Comparison of ENCODE assay signal across 22 cellular contexts in the genomic region with DNA sequence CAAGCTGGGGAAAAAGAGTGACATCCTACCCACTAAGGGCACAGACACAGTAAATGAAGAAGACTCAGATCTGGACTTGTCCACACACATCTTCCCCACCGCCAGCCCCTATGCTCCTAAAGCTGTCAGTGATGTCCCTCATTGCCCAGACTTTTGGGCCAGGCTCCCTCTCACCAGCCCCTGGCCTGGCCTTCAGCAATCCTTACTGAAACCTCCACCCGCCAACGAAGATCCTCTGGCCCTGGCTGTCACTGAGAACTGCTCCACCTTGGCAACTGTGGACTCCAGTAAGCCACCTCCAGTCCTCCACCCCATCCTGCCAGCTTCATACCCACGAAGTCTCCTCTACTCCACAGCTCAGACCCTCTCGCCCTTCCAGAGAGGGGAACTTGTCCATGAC. TPM values are rescaled to one million over a fixed set of nuclear protein-coding genes. Genes with fewer than 3 reads are reported as not detected.
"Had no signal": no experiment of that assay in that cellular context is flagged by ENCODE, and none has a peak within 500 bp of the region (broad histone marks: within the 10 kb centered on the region; RNA-seq: fewer than 3 reads in every experiment).

No MANE protein-coding gene starts in this region.

- H3K9me3 ChIP-seq: adrenal gland, MG63 had no signal

- H3K9me3 Mint-ChIP-seq: activated B cell treated with CpG ODN at 0.5 μM for 24 hours; activated CD8-positive, alpha-beta T cell treated with anti-CD3 and anti-CD28 coated beads for 36 hours; activated naive CD4-positive, alpha-beta T cell treated with anti-CD3 and anti-CD28 coated beads for 36 hours; activated naive CD8-positive, alpha-beta T cell treated with anti-CD3 and anti-CD28 coated beads, Interleukin-2, amount 10 ng/mL, durations not matched to agents 7 days and 5 days; activated T-helper 1 cell treated with anti-CD3 and anti-CD28 coated beads, Interleukin-12 subunit alpha, Interleukin-12 subunit beta, Interleukin-2, Interleukin-4 antibody, amounts not matched to agents 30 ng/mL and 10 ng/mL and 1 ng/mL, durations not matched to agents 14 hours and 24 hours and 36 hours had no signal

- H3K4me2 ChIP-seq: PC-9 had no signal

- H3K36me3 Mint-ChIP-seq: activated naive CD8-positive, alpha-beta T cell treated with anti-CD3 and anti-CD28 coated beads, Interleukin-2, amount 10 ng/mL, durations not matched to agents 7 days and 5 days had no signal

- H3K27ac ChIP-seq: adrenal gland, PC-9 had no signal

- H3K27me3 Mint-ChIP-seq: activated CD8-positive, alpha-beta T cell treated with anti-CD3 and anti-CD28 coated beads for 36 hours had no signal

- H3K4me3 Mint-ChIP-seq: activated B cell treated with CpG ODN at 0.5 μM for 24 hours; activated CD8-positive, alpha-beta T cell treated with anti-CD3 and anti-CD28 coated beads for 36 hours; activated naive CD4-positive, alpha-beta T cell treated with anti-CD3 and anti-CD28 coated beads for 36 hours; activated naive CD8-positive, alpha-beta T cell treated with anti-CD3 and anti-CD28 coated beads, Interleukin-2, amount 10 ng/mL, durations not matched to agents 7 days and 5 days; activated T-helper 1 cell treated with anti-CD3 and anti-CD28 coated beads, Interleukin-12 subunit alpha, Interleukin-12 subunit beta, Interleukin-2, Interleukin-4 antibody, amounts not matched to agents 30 ng/mL and 10 ng/mL and 1 ng/mL, durations not matched to agents 14 hours and 24 hours and 36 hours had no signal

- H3K4me3 ChIP-seq: adrenal gland, MG63, PC-9 had no signal

- H3K4me1 ChIP-seq: adrenal gland had no signal

- H3K27ac Mint-ChIP-seq: activated B cell treated with CpG ODN at 0.5 μM for 24 hours; activated CD8-positive, alpha-beta T cell treated with anti-CD3 and anti-CD28 coated beads for 36 hours; activated naive CD4-positive, alpha-beta T cell treated with anti-CD3 and anti-CD28 coated beads for 36 hours; activated naive CD8-positive, alpha-beta T cell treated with anti-CD3 and anti-CD28 coated beads, Interleukin-2, amount 10 ng/mL, durations not matched to agents 7 days and 5 days; activated T-helper 1 cell treated with anti-CD3 and anti-CD28 coated beads, Interleukin-12 subunit alpha, Interleukin-12 subunit beta, Interleukin-2, Interleukin-4 antibody, amounts not matched to agents 30 ng/mL and 10 ng/mL and 1 ng/mL, durations not matched to agents 14 hours and 24 hours and 36 hours had no signal

- DNase-seq: activated B cell treated with CpG ODN at 0.5 μM for 24 hours; activated CD8-positive, alpha-beta memory T cell treated with anti-CD3 and anti-CD28 coated beads, Interleukin-2, amount 50 U/mL, for 4 hours; activated CD8-positive, alpha-beta T cell treated with anti-CD3 and anti-CD28 coated beads for 36 hours; activated effector memory CD4-positive, alpha-beta T cell treated with anti-CD3 and anti-CD28 coated beads, Interleukin-2, amount 50 U/mL, for 16 hours; activated naive CD4-positive, alpha-beta T cell treated with anti-CD3 and anti-CD28 coated beads for 36 hours; activated naive CD8-positive, alpha-beta T cell treated with anti-CD3 and anti-CD28 coated beads, Interleukin-2, amount 10 ng/mL, durations not matched to agents 7 days and 5 days; adrenal gland; anterior cingulate cortex; cerebellar nuclear complex; MG63; MV-4-11; NCI-H1092 treated with DMSO at 0.1 percent for 48 hours; NCI-H1417 treated with DMSO at 0.1 percent for 48 hours; NCI-H1694 treated with DMSO at 0.1 percent for 48 hours; NCI-H2081; NCI-H446; NCI-H524; PC-9; SHP77 treated with DMSO at 0.1 percent for 48 hours; T-helper 2 cell; T1000 had no signal

- H3K36me3 ChIP-seq: adrenal gland, MG63 had no signal

- H3K27me3 ChIP-seq: MG63 had no signal

- H2AFZ ChIP-seq: PC-9 had no signal

RNA-seq across cellular contexts. Expression of gene FIGNL2, which starts 23.3 kb away (rescaled TPM):
- total RNA-seq: PC-9 had no signal
